Comparison of ENCODE assay signal across 3 cellular contexts in the genomic region with DNA sequence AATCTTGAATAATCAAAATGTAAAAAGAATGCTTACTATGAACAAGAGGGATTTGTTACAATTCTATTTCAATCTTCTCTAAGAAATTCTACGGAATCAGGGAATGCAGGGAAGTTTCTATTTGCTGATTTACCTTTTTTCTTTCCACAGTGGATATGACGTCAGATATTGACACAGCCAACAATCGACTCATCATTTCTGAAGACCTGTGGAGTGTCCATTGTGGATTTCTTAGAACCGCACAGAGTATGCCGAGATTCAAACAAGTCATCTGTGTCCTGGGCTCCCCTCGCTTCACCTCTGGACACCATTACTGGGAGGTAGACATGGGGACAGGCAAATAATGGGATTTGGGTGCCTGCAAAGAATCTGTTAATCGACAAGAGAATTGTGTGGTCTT.
A peak's percentile ranks its signal among the peaks of the same experiment; 100 is the strongest.
TF ChIP-seq lines count a peak whose summit lies in the region.

No MANE protein-coding gene starts in this region.

TF ChIP-seq in A549, 52 proteins besides CTCF, POLR2A, EP300 and RAD21:
- TF ChIP-seq, protein P1, sequence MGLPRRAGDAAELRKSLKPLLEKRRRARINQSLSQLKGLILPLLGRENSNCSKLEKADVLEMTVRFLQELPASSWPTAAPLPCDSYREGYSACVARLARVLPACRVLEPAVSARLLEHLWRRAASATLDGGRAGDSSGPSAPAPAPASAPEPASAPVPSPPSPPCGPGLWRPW (IDR thresholded peaks at IDR 0.05): no peak
- TF ChIP-seq CEBPB (IDR thresholded peaks at IDR 0.05) (no peak), CHD4 (IDR thresholded peaks at IDR 0.05; ENCODE audit: borderline replicate concordance) (no peak), POLR2AphosphoS2 (conservative IDR thresholded peaks at IDR 0.05; ENCODE audit: low read length) (no peak), RFX5 (IDR thresholded peaks at IDR 0.05) (no peak), FOSL2 (IDR thresholded peaks at IDR 0.05) (no peak), FOSL2 (CRISPR knock-in tag; IDR thresholded peaks at IDR 0.05) (no peak), BHLHE40 (IDR thresholded peaks at IDR 0.05; ENCODE audit: low read depth, low read length) (no peak), MAFK (IDR thresholded peaks at IDR 0.05; ENCODE audit: partially characterized antibody) (no peak), HOXA7 (CRISPR knock-in tag; IDR thresholded peaks at IDR 0.05) (no peak), ZFP36 (IDR thresholded peaks at IDR 0.05; ENCODE audit: borderline replicate concordance, partially characterized antibody) (no peak), MYC (IDR thresholded peaks at IDR 0.05; ENCODE audit: borderline replicate concordance, low read length) (no peak), HOXB13 (CRISPR knock-in tag; IDR thresholded peaks at IDR 0.05; ENCODE audit: low read depth) (no peak), FOSB (CRISPR knock-in tag; IDR thresholded peaks at IDR 0.05) (no peak), RNF2 (IDR thresholded peaks at IDR 0.05; ENCODE audit: borderline replicate concordance, low read depth) (no peak), RCOR1 (IDR thresholded peaks at IDR 0.05; ENCODE audit: low read depth, low read length) (no peak), NR3C1 (IDR thresholded peaks at IDR 0.05) (no peak)
- TF ChIP-seq, protein P2, sequence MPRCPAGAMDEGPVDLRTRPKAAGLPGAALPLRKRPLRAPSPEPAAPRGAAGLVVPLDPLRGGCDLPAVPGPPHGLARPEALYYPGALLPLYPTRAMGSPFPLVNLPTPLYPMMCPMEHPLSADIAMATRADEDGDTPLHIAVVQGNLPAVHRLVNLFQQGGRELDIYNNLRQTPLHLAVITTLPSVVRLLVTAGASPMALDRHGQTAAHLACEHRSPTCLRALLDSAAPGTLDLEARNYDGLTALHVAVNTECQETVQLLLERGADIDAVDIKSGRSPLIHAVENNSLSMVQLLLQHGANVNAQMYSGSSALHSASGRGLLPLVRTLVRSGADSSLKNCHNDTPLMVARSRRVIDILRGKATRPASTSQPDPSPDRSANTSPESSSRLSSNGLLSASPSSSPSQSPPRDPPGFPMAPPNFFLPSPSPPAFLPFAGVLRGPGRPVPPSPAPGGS (IDR thresholded peaks at IDR 0.05): no peak
- TF ChIP-seq, protein P3, sequence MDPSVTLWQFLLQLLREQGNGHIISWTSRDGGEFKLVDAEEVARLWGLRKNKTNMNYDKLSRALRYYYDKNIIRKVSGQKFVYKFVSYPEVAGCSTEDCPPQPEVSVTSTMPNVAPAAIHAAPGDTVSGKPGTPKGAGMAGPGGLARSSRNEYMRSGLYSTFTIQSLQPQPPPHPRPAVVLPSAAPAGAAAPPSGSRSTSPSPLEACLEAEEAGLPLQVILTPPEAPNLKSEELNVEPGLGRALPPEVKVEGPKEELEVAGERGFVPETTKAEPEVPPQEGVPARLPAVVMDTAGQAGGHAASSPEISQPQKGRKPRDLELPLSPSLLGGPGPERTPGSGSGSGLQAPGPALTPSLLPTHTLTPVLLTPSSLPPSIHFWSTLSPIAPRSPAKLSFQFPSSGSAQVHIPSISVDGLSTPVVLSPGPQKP (IDR thresholded peaks at IDR 0.05; ENCODE audit: low read depth, low read length): no peak

TF ChIP-seq in HEK293, 187 proteins besides CTCF, POLR2A, EP300 and RAD21:
- no peak for TF ChIP-seq ZNF837 (tag by site-specific recombination; IDR thresholded peaks at IDR 0.05)
- TF ChIP-seq, protein P4, sequence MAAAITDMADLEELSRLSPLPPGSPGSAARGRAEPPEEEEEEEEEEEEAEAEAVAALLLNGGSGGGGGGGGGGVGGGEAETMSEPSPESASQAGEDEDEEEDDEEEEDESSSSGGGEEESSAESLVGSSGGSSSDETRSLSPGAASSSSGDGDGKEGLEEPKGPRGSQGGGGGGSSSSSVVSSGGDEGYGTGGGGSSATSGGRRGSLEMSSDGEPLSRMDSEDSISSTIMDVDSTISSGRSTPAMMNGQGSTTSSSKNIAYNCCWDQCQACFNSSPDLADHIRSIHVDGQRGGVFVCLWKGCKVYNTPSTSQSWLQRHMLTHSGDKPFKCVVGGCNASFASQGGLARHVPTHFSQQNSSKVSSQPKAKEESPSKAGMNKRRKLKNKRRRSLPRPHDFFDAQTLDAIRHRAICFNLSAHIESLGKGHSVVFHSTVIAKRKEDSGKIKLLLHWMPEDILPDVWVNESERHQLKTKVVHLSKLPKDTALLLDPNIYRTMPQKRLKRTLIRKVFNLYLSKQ (tag by site-specific recombination; IDR thresholded peaks at IDR 0.05; ENCODE audit: borderline replicate concordance): no peak
- TF ChIP-seq SCRT2 (tag by site-specific recombination; IDR thresholded peaks at IDR 0.05): peak; percentile 61
- no peak for TF ChIP-seq MYNN (tag by site-specific recombination; IDR thresholded peaks at IDR 0.05; ENCODE audit: borderline replicate concordance)
- TF ChIP-seq ZNF610 (tag by site-specific recombination; IDR thresholded peaks at IDR 0.05; ENCODE audit: borderline replicate concordance): no peak

TF ChIP-seq in K562, 482 proteins besides CTCF, POLR2A, EP300 and RAD21:
- TF ChIP-seq RFX5 (IDR thresholded peaks at IDR 0.05; ENCODE audit: low read depth, low read length): no peak
- TF ChIP-seq, protein P5, sequence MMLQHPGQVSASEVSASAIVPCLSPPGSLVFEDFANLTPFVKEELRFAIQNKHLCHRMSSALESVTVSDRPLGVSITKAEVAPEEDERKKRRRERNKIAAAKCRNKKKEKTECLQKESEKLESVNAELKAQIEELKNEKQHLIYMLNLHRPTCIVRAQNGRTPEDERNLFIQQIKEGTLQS (IDR thresholded peaks at IDR 0.05): peak; percentile 37; the same call in 1 of the 2 replicates
- TF ChIP-seq, protein P5 (CRISPR knock-in tag; conservative IDR thresholded peaks at IDR 0.05): no peak
